Comparison of ENCODE assay signal across 12 cellular contexts in genomic region chr18:61797691-61798590, GRCh38.
"Had no signal": no experiment of that assay in that cellular context is flagged by ENCODE, and none has a peak within 500 bp of the region (broad histone marks: within the 10 kb centered on the region; RNA-seq: fewer than 3 reads in every experiment).

No MANE protein-coding gene starts in this region.

- H3K27ac ChIP-seq: dorsolateral prefrontal cortex, left lung, right lobe of liver had no signal

- ATAC-seq: esophagus mucosa; left lung; natural killer cell; right lobe of liver; stimulated activated naive B cell treated with anti-CD40 and anti-IgM and Interleukin-4, amounts not matched to agents 10 μg/mL and 1 μg/mL and 100 μg/mL, for 72 hours had no signal

- H3K27me3 ChIP-seq: left lung, right lobe of liver had no signal

- H3K36me3 ChIP-seq: left lung, right lobe of liver had no signal

- DNase-seq: activated B cell treated with CpG ODN at 0.5 μM for 24 hours; activated CD4-positive, alpha-beta T cell treated with anti-CD3 and anti-CD28 coated beads, Interleukin-2, amount 10 ng/mL, durations not matched to agents 24 days and 14 days; activated naive CD4-positive, alpha-beta T cell treated with Interleukin-2 at 50 U/mL for 16 hours; dorsolateral prefrontal cortex; glutamatergic neuron; left lung; natural killer cell; nucleus accumbens; right lobe of liver; stimulated activated CD4-positive, alpha-beta T cell treated with anti-CD3 and anti-CD28 coated beads, Interleukin-1b, Interleukin-23, amount 100 ng/mL, for 48 hours; stimulated activated naive B cell treated with anti-CD40 and anti-IgM and Interleukin-4, amounts not matched to agents 10 μg/mL and 1 μg/mL and 100 μg/mL, for 72 hours had no signal

- H3K4me1 ChIP-seq: left lung, right lobe of liver had no signal

- H3K4me3 ChIP-seq: dorsolateral prefrontal cortex, left lung, right lobe of liver had no signal

- H3K9me3 ChIP-seq: left lung, right lobe of liver had no signal
